ENCODE assay signal across 1 cellular context in the genomic region with DNA sequence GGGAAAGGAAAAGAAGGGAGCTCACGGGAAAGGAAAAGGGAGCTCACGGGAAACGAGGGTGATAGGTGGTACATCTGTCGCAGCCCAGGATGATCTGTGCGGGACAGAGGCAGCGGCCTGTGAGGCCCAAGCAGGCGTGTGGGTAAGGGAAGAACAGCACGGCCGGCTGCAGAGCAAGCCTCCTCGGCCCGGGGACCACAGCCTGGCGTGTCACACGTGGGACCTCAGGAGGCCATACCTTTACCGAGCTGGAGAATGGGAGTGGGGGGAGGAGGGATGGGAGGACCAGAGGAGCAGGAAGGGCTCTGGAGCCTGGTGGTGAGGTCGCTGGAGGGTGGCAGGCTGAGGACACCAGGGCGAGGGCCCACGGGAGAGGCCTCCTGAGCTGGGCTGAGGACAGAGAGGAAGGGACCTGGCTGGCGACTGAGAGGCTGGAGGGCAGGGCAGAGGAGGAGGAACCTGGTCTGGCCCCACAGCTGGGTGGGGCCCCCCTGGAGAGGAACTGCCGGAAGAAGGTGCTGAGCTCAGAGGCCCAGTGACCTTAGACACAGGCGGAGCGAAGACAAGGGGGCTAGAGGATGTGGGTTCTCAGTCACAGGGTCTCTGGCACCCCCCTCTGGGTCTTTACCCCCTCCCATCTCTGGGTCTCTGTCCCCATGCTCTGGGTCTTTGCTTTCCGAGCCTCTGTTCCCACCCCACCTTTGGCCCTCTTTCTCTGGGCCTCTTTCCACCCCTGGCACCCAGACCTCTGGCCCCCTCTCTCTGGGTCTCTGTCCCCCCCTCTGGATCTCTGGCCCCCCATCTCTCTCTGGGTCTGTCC.
TF ChIP-seq lines count a peak whose summit lies in the region.

No MANE protein-coding gene starts in this region.

TF ChIP-seq in HepG2, 621 proteins besides CTCF, POLR2A, EP300 and RAD21 (continued from another document and continues in another):
- TF ChIP-seq, protein P1, sequence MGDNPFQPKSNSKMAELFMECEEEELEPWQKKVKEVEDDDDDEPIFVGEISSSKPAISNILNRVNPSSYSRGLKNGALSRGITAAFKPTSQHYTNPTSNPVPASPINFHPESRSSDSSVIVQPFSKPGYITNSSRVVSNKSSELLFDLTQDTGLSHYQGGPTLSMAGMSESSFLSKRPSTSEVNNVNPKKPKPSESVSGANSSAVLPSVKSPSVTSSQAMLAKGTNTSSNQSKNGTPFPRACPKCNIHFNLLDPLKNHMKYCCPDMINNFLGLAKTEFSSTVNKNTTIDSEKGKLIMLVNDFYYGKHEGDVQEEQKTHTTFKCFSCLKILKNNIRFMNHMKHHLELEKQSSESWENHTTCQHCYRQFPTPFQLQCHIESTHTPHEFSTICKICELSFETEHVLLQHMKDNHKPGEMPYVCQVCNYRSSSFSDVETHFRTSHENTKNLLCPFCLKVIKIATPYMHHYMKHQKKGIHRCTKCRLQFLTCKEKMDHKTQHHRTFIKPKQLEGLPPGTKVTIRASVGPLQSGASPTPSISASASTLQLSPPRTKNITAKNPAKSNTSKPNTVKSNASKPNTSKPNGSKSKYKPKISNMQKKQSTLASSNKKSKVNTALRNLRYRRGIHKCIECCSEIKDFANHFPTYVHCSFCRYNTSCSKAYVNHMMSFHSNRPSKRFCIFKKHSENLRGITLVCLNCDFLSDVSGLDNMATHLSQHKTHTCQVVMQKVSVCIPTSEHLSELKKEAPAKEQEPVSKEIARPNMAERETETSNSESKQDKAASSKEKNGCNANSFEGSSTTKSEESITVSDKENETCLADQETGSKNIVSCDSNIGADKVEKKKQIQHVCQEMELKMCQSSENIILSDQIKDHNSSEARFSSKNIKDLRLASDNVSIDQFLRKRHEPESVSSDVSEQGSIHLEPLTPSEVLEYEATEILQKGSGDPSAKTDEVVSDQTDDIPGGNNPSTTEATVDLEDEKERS (CRISPR knock-in tag; IDR thresholded peaks at IDR 0.05), result peak; percentile 93; the same call in 1 of the 2 replicates
- TF ChIP-seq KIAA2018 (CRISPR knock-in tag; IDR thresholded peaks at IDR 0.05; ENCODE audit: borderline replicate concordance), result no peak
- TF ChIP-seq ATF1 (CRISPR knock-in tag; IDR thresholded peaks at IDR 0.05), result no peak
- TF ChIP-seq DR1 (CRISPR knock-in tag; IDR thresholded peaks at IDR 0.05), result peak; percentile 87
- 0 out of 2 replicates have a peak, but pooled peaks have one; percentile 33 for TF ChIP-seq LCORL (IDR thresholded peaks at IDR 0.05)
- TF ChIP-seq LCORL (CRISPR knock-in tag; IDR thresholded peaks at IDR 0.05), result peak; percentile 80; the same call in 1 of the 2 replicates
- TF ChIP-seq CBX5 (CRISPR knock-in tag; IDR thresholded peaks at IDR 0.05; ENCODE audit: borderline replicate concordance), result peak; percentile 63; the same call in 1 of the 2 replicates
- peak; percentile 51 for TF ChIP-seq TEAD3 (CRISPR knock-in tag; optimal IDR thresholded peaks at IDR 0.05; ENCODE audit: borderline replicate concordance)
- TF ChIP-seq CEBPZ (IDR thresholded peaks at IDR 0.05; ENCODE audit: low read length), result no peak
- peak; percentile 76; the same call in 1 of the 2 replicates for TF ChIP-seq STAT5B (CRISPR knock-in tag; IDR thresholded peaks at IDR 0.05)
- TF ChIP-seq YY1 (IDR thresholded peaks at IDR 0.05; ENCODE audit: insufficient read depth, insufficient replicate concordance, low read depth, low read length), result no peak
- peak; percentile 97 for TF ChIP-seq ZBTB7B (CRISPR knock-in tag; IDR thresholded peaks at IDR 0.05)
- TF ChIP-seq HMGA1 (CRISPR knock-in tag; conservative IDR thresholded peaks at IDR 0.05), result no peak
- no peak for TF ChIP-seq ZSCAN22 (CRISPR knock-in tag; IDR thresholded peaks at IDR 0.05)
- TF ChIP-seq, protein P2, sequence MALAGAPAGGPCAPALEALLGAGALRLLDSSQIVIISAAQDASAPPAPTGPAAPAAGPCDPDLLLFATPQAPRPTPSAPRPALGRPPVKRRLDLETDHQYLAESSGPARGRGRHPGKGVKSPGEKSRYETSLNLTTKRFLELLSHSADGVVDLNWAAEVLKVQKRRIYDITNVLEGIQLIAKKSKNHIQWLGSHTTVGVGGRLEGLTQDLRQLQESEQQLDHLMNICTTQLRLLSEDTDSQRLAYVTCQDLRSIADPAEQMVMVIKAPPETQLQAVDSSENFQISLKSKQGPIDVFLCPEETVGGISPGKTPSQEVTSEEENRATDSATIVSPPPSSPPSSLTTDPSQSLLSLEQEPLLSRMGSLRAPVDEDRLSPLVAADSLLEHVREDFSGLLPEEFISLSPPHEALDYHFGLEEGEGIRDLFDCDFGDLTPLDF (CRISPR knock-in tag; IDR thresholded peaks at IDR 0.05), result no peak
- TF ChIP-seq SRSF4 (IDR thresholded peaks at IDR 0.05; ENCODE audit: low read depth, low read length, poor library complexity, severe bottlenecking), result no peak
- TF ChIP-seq, protein P3, sequence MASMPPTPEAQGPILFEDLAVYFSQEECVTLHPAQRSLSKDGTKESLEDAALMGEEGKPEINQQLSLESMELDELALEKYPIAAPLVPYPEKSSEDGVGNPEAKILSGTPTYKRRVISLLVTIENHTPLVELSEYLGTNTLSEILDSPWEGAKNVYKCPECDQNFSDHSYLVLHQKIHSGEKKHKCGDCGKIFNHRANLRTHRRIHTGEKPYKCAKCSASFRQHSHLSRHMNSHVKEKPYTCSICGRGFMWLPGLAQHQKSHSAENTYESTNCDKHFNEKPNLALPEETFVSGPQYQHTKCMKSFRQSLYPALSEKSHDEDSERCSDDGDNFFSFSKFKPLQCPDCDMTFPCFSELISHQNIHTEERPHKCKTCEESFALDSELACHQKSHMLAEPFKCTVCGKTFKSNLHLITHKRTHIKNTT (CRISPR knock-in tag; IDR thresholded peaks at IDR 0.05), result 0 out of 2 replicates have a peak, but pooled peaks have one; percentile 25
- TF ChIP-seq, protein P4, sequence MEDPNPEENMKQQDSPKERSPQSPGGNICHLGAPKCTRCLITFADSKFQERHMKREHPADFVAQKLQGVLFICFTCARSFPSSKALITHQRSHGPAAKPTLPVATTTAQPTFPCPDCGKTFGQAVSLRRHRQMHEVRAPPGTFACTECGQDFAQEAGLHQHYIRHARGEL (CRISPR knock-in tag; IDR thresholded peaks at IDR 0.05), result no peak
- TF ChIP-seq MBNL3 (CRISPR knock-in tag; conservative IDR thresholded peaks at IDR 0.05), result no peak
- TF ChIP-seq HOXA9 (CRISPR knock-in tag; IDR thresholded peaks at IDR 0.05; ENCODE audit: borderline replicate concordance), result no peak
- no peak for TF ChIP-seq TBL1XR1 (IDR thresholded peaks at IDR 0.05; ENCODE audit: borderline replicate concordance, low read length, partially characterized antibody)
- TF ChIP-seq ZNF770 (CRISPR knock-in tag; IDR thresholded peaks at IDR 0.05), result peak; percentile 81
- TF ChIP-seq GTF2F1 (IDR thresholded peaks at IDR 0.05; ENCODE audit: low read length), result no peak
- peak; percentile 48; the same call in 1 of the 2 replicates for TF ChIP-seq NR1H2 (CRISPR knock-in tag; IDR thresholded peaks at IDR 0.05; ENCODE audit: borderline replicate concordance, low read depth)
